In the genomic region with DNA sequence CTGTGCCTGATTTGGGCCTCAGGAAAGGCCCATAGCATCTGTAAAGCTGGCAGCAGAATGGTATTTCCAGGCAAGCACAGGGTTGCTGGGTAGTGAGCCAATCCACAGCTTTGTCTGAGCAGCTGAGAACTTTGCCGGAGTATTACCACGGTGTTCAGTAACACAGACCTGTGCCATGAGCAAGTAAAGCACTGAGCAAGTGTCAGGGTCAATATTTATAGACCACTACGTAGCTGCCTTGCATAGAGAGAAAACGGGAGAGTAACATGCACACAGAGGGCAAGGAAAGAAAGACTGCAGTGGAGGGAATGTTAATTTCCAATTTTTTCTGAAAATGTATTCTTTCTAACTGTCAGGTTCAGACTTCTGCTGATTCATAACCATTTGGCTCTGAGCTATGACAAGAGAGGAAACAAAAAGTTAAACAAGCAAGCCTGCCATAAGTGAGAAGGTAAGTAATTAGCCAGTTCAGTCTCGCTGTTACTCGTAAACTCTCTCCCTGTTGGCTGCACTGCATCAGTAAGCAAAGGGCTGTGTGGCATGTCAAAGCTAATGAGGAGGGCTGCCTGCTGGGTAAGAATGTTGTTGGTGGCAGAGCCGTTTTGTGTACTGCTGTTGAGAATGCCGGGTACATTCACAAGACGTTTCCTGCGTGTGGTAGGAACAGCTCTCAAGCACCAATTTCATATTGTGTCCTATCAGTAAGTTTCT, we compare ENCODE assay signal across 9 cellular contexts.
DNase-seq lines count a peak whose midpoint lies in the region; ATAC-seq, FAIRE-seq and TF ChIP-seq lines count a peak whose summit lies in the region.
"Had no signal": no experiment of that assay in that cellular context is flagged by ENCODE, and none has a peak within 500 bp of the region (broad histone marks: within the 10 kb centered on the region; RNA-seq: fewer than 3 reads in every experiment).

No MANE protein-coding gene starts in this region.

- H3K36me3 Mint-ChIP-seq in chondrocyte (ENCODE audit: low read depth) (no peaks in the 10 kb centered on the region), glutamatergic neuron (ENCODE audit: unreplicated experiment) (no peaks in the 10 kb centered on the region)
- H3K36me3 Mint-ChIP-seq: naive B cell had no signal

- no peak overlapping the region for H2BK5ac ChIP-seq in mesenchymal stem cell (ENCODE audit: low read depth, low read length, poor library complexity, severe bottlenecking)

- H3K4me1 Mint-ChIP-seq in chondrocyte (ENCODE audit: low read depth) (peaks cover 32% of the 10 kb centered on the region), glutamatergic neuron (ENCODE audit: low read depth, unreplicated experiment) (no peaks in the 10 kb centered on the region)

- H3K27ac ChIP-seq in 22Rv1 (peak overlapping the region; percentile 71), mesenchymal stem cell (ENCODE audit: low read length, poor library complexity, severe bottlenecking) (peak overlapping the region; percentile 14)

- DNase-seq in chondrocyte (ENCODE audit: low spot score): no peak
- DNase-seq in mesenchymal stem cell: peak; percentile 12
- DNase-seq in NCI-H2227 (lab: John Stamatoyannopoulos, UW; ENCODE audit: unreplicated experiment): no peak
- no peak for DNase-seq in glutamatergic neuron
- no peak for DNase-seq in SW 1271 (lab: John Stamatoyannopoulos, UW)
- DNase-seq in D721Med (ENCODE audit: insufficient read length, low spot score): no peak
- DNase-seq: naive B cell had no signal

- H3K18ac ChIP-seq in mesenchymal stem cell (ENCODE audit: low read depth in 1 of 2, low read length in 2 of 2): peak overlapping the region in 1 of 2 experiments; percentile 11

- H3K9ac ChIP-seq in mesenchymal stem cell (ENCODE audit: low read length): peak overlapping the region; percentile 55

- H3K4ac ChIP-seq in mesenchymal stem cell (ENCODE audit: low read depth in 1 of 2, low read length in 2 of 2): no peak overlapping the region

- H2BK12ac ChIP-seq in mesenchymal stem cell (ENCODE audit: low read length in 2 of 2): no peak overlapping the region

- H3K36me3 ChIP-seq in mesenchymal stem cell (ENCODE audit: control insufficient read depth in 1 of 2, insufficient read depth in 2 of 2, low read depth in 1 of 2, low read length in 2 of 2): no peaks in the 10 kb centered on the region

- H3K4me2 ChIP-seq in mesenchymal stem cell (ENCODE audit: low read length, poor library complexity, severe bottlenecking): peak overlapping the region; percentile 26

- peak overlapping the region in 1 of 2 experiments; percentile 24 for H3K23ac ChIP-seq in mesenchymal stem cell (ENCODE audit: low read length in 2 of 2)

- H3K4me3 Mint-ChIP-seq in chondrocyte (ENCODE audit: unreplicated experiment) (peak overlapping the region; percentile 47), glutamatergic neuron (ENCODE audit: unreplicated experiment) (no peak overlapping the region)

- ATAC-seq in GM21786 (IDR thresholded peaks at IDR 0.05; ENCODE audit: unreplicated experiment): peak; percentile 64

- peak overlapping the region; percentile 18 for H2AFZ ChIP-seq in mesenchymal stem cell (ENCODE audit: low read depth, low read length)

- no peaks in the 10 kb centered on the region for H3K9me3 ChIP-seq in mesenchymal stem cell (ENCODE audit: control insufficient read depth, low read length)

- no peak for FAIRE-seq in D721Med (lab: Jason Lieb, UNC)

- H3K27me3 Mint-ChIP-seq in chondrocyte (ENCODE audit: low read depth) (no peaks in the 10 kb centered on the region), glutamatergic neuron (ENCODE audit: unreplicated experiment) (no peaks in the 10 kb centered on the region)
- H3K27me3 Mint-ChIP-seq: naive B cell had no signal

- no peak overlapping the region for H4K91ac ChIP-seq in mesenchymal stem cell (ENCODE audit: low read length)

- H2BK15ac ChIP-seq in mesenchymal stem cell (ENCODE audit: low read depth, poor library complexity, severe bottlenecking): no peak overlapping the region

- H3K79me1 ChIP-seq in mesenchymal stem cell (replicated peaks; ENCODE audit: low read length, poor library complexity, severe bottlenecking): no peaks in the 10 kb centered on the region

- no peaks in the 10 kb centered on the region for H3K27me3 ChIP-seq in mesenchymal stem cell (ENCODE audit: control insufficient read depth in 1 of 2, insufficient read depth in 1 of 2, low read length in 2 of 2)

- TF ChIP-seq CTCF in 22Rv1 (IDR thresholded peaks at IDR 0.05) (no peak), chondrocyte (IDR thresholded peaks at IDR 0.05) (no peak), glutamatergic neuron (IDR thresholded peaks at IDR 0.05; ENCODE audit: partially characterized antibody, unreplicated experiment) (no peak), D721Med (IDR thresholded peaks at IDR 0.05; ENCODE audit: insufficient read depth, missing control alignments) (no peak)

- no peak overlapping the region for H3K14ac ChIP-seq in mesenchymal stem cell (ENCODE audit: low read length in 2 of 2)

- H3K27ac Mint-ChIP-seq in chondrocyte (ENCODE audit: unreplicated experiment): peak overlapping the region; percentile 91
- no peak overlapping the region for H3K27ac Mint-ChIP-seq in glutamatergic neuron (ENCODE audit: unreplicated experiment)
- H3K27ac Mint-ChIP-seq: naive B cell had no signal

- H3K4me1 ChIP-seq in mesenchymal stem cell (ENCODE audit: control insufficient read depth, insufficient read depth, low read depth, low read length): peaks cover 3% of the 10 kb centered on the region

- H4K8ac ChIP-seq in mesenchymal stem cell (ENCODE audit: low read length): no peak overlapping the region

- H3K9me3 Mint-ChIP-seq in chondrocyte (ENCODE audit: low read depth) (no peaks in the 10 kb centered on the region), glutamatergic neuron (ENCODE audit: unreplicated experiment) (no peaks in the 10 kb centered on the region)
- H3K9me3 Mint-ChIP-seq: naive B cell had no signal

- H2BK120ac ChIP-seq in mesenchymal stem cell (ENCODE audit: low read depth, low read length): no peak overlapping the region

- H3K4me3 ChIP-seq in mesenchymal stem cell (ENCODE audit: insufficient read depth in 1 of 2, low read depth in 1 of 2, low read length in 2 of 2): peak overlapping the region in 1 of 2 experiments; percentile 63

- no peak overlapping the region for H2AK5ac ChIP-seq in mesenchymal stem cell (ENCODE audit: low read length, severe bottlenecking)

- WGBS in mesenchymal stem cell: 25% methylated on average over 9 of the region's 10 CpGs
